In genomic region chr5:69335341-69335975, GRCh38 we compare ENCODE assay signal across 1 cellular context.
TF ChIP-seq lines count a peak whose summit lies in the region.

No MANE protein-coding gene starts in this region.

TF ChIP-seq in HepG2, 621 proteins besides CTCF, POLR2A, EP300 and RAD21:
- no peak for TF ChIP-seq ZNF432 (CRISPR knock-in tag; IDR thresholded peaks at IDR 0.05; ENCODE audit: borderline replicate concordance)
